Comparison of ENCODE assay signal across 1 cellular context in genomic region chr21:36479415-36480402, GRCh38.
TF ChIP-seq lines count a peak whose summit lies in the region.

Gene CLDN14 (minus strand): TSS chr21:36480122. CDS start chr21:36461695, 18,427 bp downstream.

TF ChIP-seq in HepG2, 621 proteins besides CTCF, POLR2A, EP300 and RAD21 (continued from another document and continues in another):
- TF ChIP-seq SRSF9 (IDR thresholded peaks at IDR 0.05; ENCODE audit: borderline replicate concordance, insufficient read depth, low read depth, low read length, poor library complexity, severe bottlenecking), result no peak
- TF ChIP-seq HNF4G (IDR thresholded peaks at IDR 0.05; ENCODE audit: borderline replicate concordance, low read depth, low read length), result peak; percentile 87
- peak; percentile 89; the same call in 1 of the 2 replicates for TF ChIP-seq HNF4G (CRISPR knock-in tag; IDR thresholded peaks at IDR 0.05; ENCODE audit: borderline replicate concordance, low read depth)
- TF ChIP-seq ZNF333 (CRISPR knock-in tag; IDR thresholded peaks at IDR 0.05; ENCODE audit: borderline replicate concordance), result no peak
- TF ChIP-seq TIGD3 (CRISPR knock-in tag; IDR thresholded peaks at IDR 0.05; ENCODE audit: borderline replicate concordance), result no peak
- peak; percentile 41; the same call in 1 of the 2 replicates for TF ChIP-seq BCL3 (CRISPR knock-in tag; IDR thresholded peaks at IDR 0.05)
- peak; percentile 75; the same call in 1 of the 2 replicates for TF ChIP-seq ZNF230 (CRISPR knock-in tag; IDR thresholded peaks at IDR 0.05)
- no peak for TF ChIP-seq RORA (CRISPR knock-in tag; IDR thresholded peaks at IDR 0.05)
- TF ChIP-seq ZNF891 (CRISPR knock-in tag; IDR thresholded peaks at IDR 0.05), result no peak
- no peak for TF ChIP-seq ZNF850 (CRISPR knock-in tag; conservative IDR thresholded peaks at IDR 0.05)
- TF ChIP-seq TCF7L2 (IDR thresholded peaks at IDR 0.05; ENCODE audit: low read depth, low read length), result no peak
- TF ChIP-seq AKAP8 (CRISPR knock-in tag; IDR thresholded peaks at IDR 0.05), result 0 out of 2 replicates have a peak, but pooled peaks have one; percentile 70
- TF ChIP-seq TFE3 (CRISPR knock-in tag; IDR thresholded peaks at IDR 0.05), result no peak
- peak; percentile 80 for TF ChIP-seq ZNF883 (CRISPR knock-in tag; IDR thresholded peaks at IDR 0.05; ENCODE audit: not compliant biosample characterization)
- TF ChIP-seq CCAR2 (optimal IDR thresholded peaks at IDR 0.05; ENCODE audit: low read depth, low read length), result no peak
- peak; percentile 35 for TF ChIP-seq YY1 (IDR thresholded peaks at IDR 0.05; ENCODE audit: insufficient read depth, insufficient replicate concordance, low read depth, low read length)
- no peak for TF ChIP-seq HNRNPK (IDR thresholded peaks at IDR 0.05; ENCODE audit: low read depth, low read length, poor library complexity, severe bottlenecking)
- no peak for TF ChIP-seq ZNF737 (CRISPR knock-in tag; IDR thresholded peaks at IDR 0.05; ENCODE audit: borderline replicate concordance)
- TF ChIP-seq PTBP1 (IDR thresholded peaks at IDR 0.05; ENCODE audit: low read depth, low read length, poor library complexity, severe bottlenecking), result no peak
- TF ChIP-seq SMARCC2 (IDR thresholded peaks at IDR 0.05), result no peak
- TF ChIP-seq ZBTB38 (CRISPR knock-in tag; IDR thresholded peaks at IDR 0.05), result no peak; the same call in 1 of the 2 replicates
- TF ChIP-seq ATF4 (CRISPR knock-in tag; IDR thresholded peaks at IDR 0.05), result peak in 1 of 2 experiments; percentile 71; a peak in 2 of 4 replicates
- TF ChIP-seq ZNF44 (CRISPR knock-in tag; IDR thresholded peaks at IDR 0.05), result no peak
- TF ChIP-seq ZSCAN20 (CRISPR knock-in tag; IDR thresholded peaks at IDR 0.05; ENCODE audit: borderline replicate concordance), result no peak; the same call in 1 of the 2 replicates
- peak; percentile 21; the same call in 1 of the 2 replicates for TF ChIP-seq ZNF598 (CRISPR knock-in tag; IDR thresholded peaks at IDR 0.05; ENCODE audit: borderline replicate concordance)
- TF ChIP-seq SCMH1 (CRISPR knock-in tag; IDR thresholded peaks at IDR 0.05; ENCODE audit: borderline replicate concordance), result no peak
- TF ChIP-seq ZNF674 (CRISPR knock-in tag; IDR thresholded peaks at IDR 0.05; ENCODE audit: low read depth), result no peak
- no peak for TF ChIP-seq MATR3 (CRISPR knock-in tag; IDR thresholded peaks at IDR 0.05)
- no peak for TF ChIP-seq BATF2 (CRISPR knock-in tag; IDR thresholded peaks at IDR 0.05)
- TF ChIP-seq ELF3 (CRISPR knock-in tag; IDR thresholded peaks at IDR 0.05), result peak; percentile 58; the same call in 1 of the 2 replicates
- no peak for TF ChIP-seq ZNF513 (CRISPR knock-in tag; conservative IDR thresholded peaks at IDR 0.05)
- TF ChIP-seq ZFP41 (CRISPR knock-in tag; IDR thresholded peaks at IDR 0.05; ENCODE audit: borderline replicate concordance), result no peak
- TF ChIP-seq YEATS4 (CRISPR knock-in tag; IDR thresholded peaks at IDR 0.05; ENCODE audit: borderline replicate concordance), result peak; percentile 63
- TF ChIP-seq RNF2 (conservative IDR thresholded peaks at IDR 0.05; ENCODE audit: low read depth), result no peak; the same call in 1 of the 2 replicates
- TF ChIP-seq HOXA3 (CRISPR knock-in tag; IDR thresholded peaks at IDR 0.05), result peak; percentile 90
- TF ChIP-seq HIVEP1 (CRISPR knock-in tag; IDR thresholded peaks at IDR 0.05), result peak; percentile 83
- TF ChIP-seq NFKB2 (CRISPR knock-in tag; IDR thresholded peaks at IDR 0.05; ENCODE audit: borderline replicate concordance), result peak; percentile 86
- no peak for TF ChIP-seq ZSCAN9 (CRISPR knock-in tag; IDR thresholded peaks at IDR 0.05; ENCODE audit: borderline replicate concordance)
- TF ChIP-seq ATF5 (CRISPR knock-in tag; IDR thresholded peaks at IDR 0.05; ENCODE audit: low read depth), result no peak
- TF ChIP-seq SRY (CRISPR knock-in tag; IDR thresholded peaks at IDR 0.05), result peak; percentile 49; the same call in 1 of the 2 replicates
- TF ChIP-seq ZNF431 (CRISPR knock-in tag; IDR thresholded peaks at IDR 0.05; ENCODE audit: borderline replicate concordance, low read depth), result peak; percentile 47; the same call in 1 of the 2 replicates
- no peak for TF ChIP-seq RBFOX2 (IDR thresholded peaks at IDR 0.05; ENCODE audit: low read depth, low read length)
- TF ChIP-seq KAT8 (CRISPR knock-in tag; IDR thresholded peaks at IDR 0.05), result peak; percentile 64
- TF ChIP-seq ZNF788 (CRISPR knock-in tag; IDR thresholded peaks at IDR 0.05; ENCODE audit: borderline replicate concordance), result peak; percentile 76; the same call in 1 of the 2 replicates
- no peak for TF ChIP-seq EED (CRISPR knock-in tag; IDR thresholded peaks at IDR 0.05)
- TF ChIP-seq ZNF383 (CRISPR knock-in tag; IDR thresholded peaks at IDR 0.05; ENCODE audit: borderline replicate concordance), result no peak
- peak; percentile 80; the same call in 1 of the 2 replicates for TF ChIP-seq ZNF451 (CRISPR knock-in tag; IDR thresholded peaks at IDR 0.05)
- peak; percentile 84; the same call in 1 of the 2 replicates for TF ChIP-seq IKZF5 (CRISPR knock-in tag; IDR thresholded peaks at IDR 0.05)
- peak; percentile 97 for TF ChIP-seq HNF1B (CRISPR knock-in tag; IDR thresholded peaks at IDR 0.05)
- no peak for TF ChIP-seq ISX (CRISPR knock-in tag; conservative IDR thresholded peaks at IDR 0.05)
- peak; percentile 88 for TF ChIP-seq HMG20A (CRISPR knock-in tag; IDR thresholded peaks at IDR 0.05; ENCODE audit: borderline replicate concordance)
- TF ChIP-seq ARID2 (CRISPR knock-in tag; IDR thresholded peaks at IDR 0.05; ENCODE audit: borderline replicate concordance), result no peak
- TF ChIP-seq RERE (CRISPR knock-in tag; IDR thresholded peaks at IDR 0.05; ENCODE audit: low read depth), result peak; percentile 15; the same call in 1 of the 2 replicates
